21 cellular contexts compared by ENCODE assay signal in the genomic region with DNA sequence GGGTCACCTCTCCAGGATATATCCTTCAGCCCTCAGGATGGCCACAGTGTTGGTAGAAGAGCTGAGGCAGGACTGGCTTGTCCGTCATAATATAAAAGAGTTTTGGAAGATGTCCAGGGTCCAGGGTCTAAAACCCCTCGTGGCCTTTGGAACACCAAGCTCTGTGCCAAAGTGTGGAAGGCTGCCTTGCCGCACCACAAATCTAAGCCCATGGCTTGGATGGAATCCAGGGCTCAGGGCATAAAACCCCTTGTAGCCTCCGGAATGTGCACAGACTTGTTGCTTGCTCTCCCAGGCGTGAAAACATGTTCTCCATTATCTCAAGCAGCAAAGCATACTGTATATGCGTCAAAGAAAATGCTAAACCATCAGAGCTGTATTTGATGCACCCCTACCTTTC.
"Had no signal": no experiment of that assay in that cellular context is flagged by ENCODE, and none has a peak within 500 bp of the region (broad histone marks: within the 10 kb centered on the region; RNA-seq: fewer than 3 reads in every experiment).

No MANE protein-coding gene starts in this region.

- ATAC-seq: activated naive CD4-positive, alpha-beta T cell treated with anti-CD3 and anti-CD28 coated beads, Interleukin-2, amount 50 U/mL, for 72 hours; right cardiac atrium; stimulated activated effector memory CD8-positive, alpha-beta T cell treated with anti-CD3 and anti-CD28 coated beads, Interleukin-12 subunit alpha, Interleukin-12 subunit beta, amount 100 ng/mL, for 72 hours; upper lobe of right lung had no signal

- H3K4me3 ChIP-seq: adrenal gland, skin epidermis, thoracic aorta, upper lobe of right lung had no signal

- H3K36me3 ChIP-seq: adrenal gland, thoracic aorta, upper lobe of right lung had no signal

- H3K27ac ChIP-seq: adrenal gland, thoracic aorta, upper lobe of right lung had no signal

- H3K4me1 ChIP-seq: adrenal gland, upper lobe of right lung had no signal

- H3K27me3 ChIP-seq: adrenal gland, upper lobe of right lung had no signal

- DNase-seq: activated CD4-positive, alpha-beta T cell treated with anti-CD3 and anti-CD28 coated beads, Interleukin-2, amount 50 U/mL, for 4 hours; activated gamma-delta T cell treated with Interleukin-2 at 50 U/mL for 16 hours; activated T-cell treated with anti-CD3 and anti-CD28 coated beads for 4 hours; adrenal gland; cerebellar nuclear complex; effector CD4-positive, alpha-beta T cell; foreskin fibroblast; glutamatergic neuron; hippocampal formation; mammary epithelial cell; occipital lobe; right cardiac atrium; stimulated activated CD4-positive, alpha-beta T cell treated with anti-CD3 and anti-CD28 coated beads, Interleukin-4, amount 100 ng/mL, for 24 hours; upper lobe of right lung had no signal

- FAIRE-seq: bronchial epithelial cell, islet of Langerhans, TTC549 had no signal
